Comparison of ENCODE assay signal across 24 cellular contexts in the genomic region with DNA sequence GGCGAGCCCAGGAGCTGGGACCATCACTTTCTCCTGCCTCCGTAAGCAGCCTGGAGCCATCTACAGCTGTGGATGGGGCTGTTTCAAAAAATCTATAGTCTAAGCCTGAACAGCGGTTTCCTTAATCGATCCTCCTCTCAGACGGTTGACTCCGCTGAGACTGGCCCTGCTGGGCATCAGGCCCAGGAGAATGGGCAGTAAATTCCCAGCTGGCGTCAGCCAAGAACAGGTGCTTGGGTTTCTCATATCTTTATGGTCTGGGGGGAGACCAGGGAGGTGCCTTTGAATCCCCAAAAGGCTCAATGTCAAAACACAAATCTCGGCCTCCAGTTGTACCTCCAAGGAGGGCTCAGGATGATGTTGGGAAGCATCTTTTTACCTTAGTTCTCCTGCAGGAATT. TPM values are rescaled to one million over a fixed set of nuclear protein-coding genes. Genes with fewer than 3 reads are reported as not detected.
"Had no signal": no experiment of that assay in that cellular context is flagged by ENCODE, and none has a peak within 500 bp of the region (broad histone marks: within the 10 kb centered on the region; RNA-seq: fewer than 3 reads in every experiment).

No MANE protein-coding gene starts in this region.

- ATAC-seq: activated T-cell treated with anti-CD3 and anti-CD28 coated beads, Interleukin-2, amount 50 U/mL, for 4 hours; T-helper 17 cell had no signal

- H3K27ac Mint-ChIP-seq: activated B cell treated with CpG ODN at 0.5 μM for 24 hours; activated CD4-positive, alpha-beta T cell treated with anti-CD3 and anti-CD28 coated beads, Interleukin-2, amount 10 ng/mL, durations not matched to agents 24 days and 14 days; activated naive CD4-positive, alpha-beta T cell treated with anti-CD3 and anti-CD28 coated beads for 36 hours; activated naive CD8-positive, alpha-beta T cell; T-helper 17 cell had no signal

- H3K27me3 ChIP-seq: brain microvascular endothelial cell, cardiac muscle cell had no signal

- H3K27me3 Mint-ChIP-seq: activated B cell treated with CpG ODN at 0.5 μM for 24 hours; activated CD4-positive, alpha-beta T cell treated with anti-CD3 and anti-CD28 coated beads, Interleukin-2, amount 10 ng/mL, durations not matched to agents 24 days and 14 days had no signal

- H3K27ac ChIP-seq: brain microvascular endothelial cell, cardiac muscle cell, PC-9 had no signal

- H3K36me3 ChIP-seq: brain microvascular endothelial cell, cardiac muscle cell had no signal

- H3K36me3 Mint-ChIP-seq: activated naive CD8-positive, alpha-beta T cell had no signal

- H3K4me1 Mint-ChIP-seq: activated B cell treated with CpG ODN at 0.5 μM for 24 hours; activated CD4-positive, alpha-beta T cell treated with anti-CD3 and anti-CD28 coated beads, Interleukin-2, amount 10 ng/mL, durations not matched to agents 24 days and 14 days; T-helper 17 cell had no signal

- H3K4me3 ChIP-seq: cardiac muscle cell, PC-9 had no signal

- DNase-seq: activated B cell treated with CpG ODN at 0.5 μM for 24 hours; activated CD4-positive, alpha-beta T cell treated with anti-CD3 and anti-CD28 coated beads for 1 hour; activated CD4-positive, alpha-beta T cell treated with anti-CD3 and anti-CD28 coated beads, Interleukin-2, amount 10 ng/mL, durations not matched to agents 24 days and 14 days; activated CD4-positive, alpha-beta T cell treated with anti-CD3 and anti-CD28 coated beads, Interleukin-2, amount 50 U/mL, for 48 hours; activated CD8-positive, alpha-beta memory T cell treated with anti-CD3 and anti-CD28 coated beads for 24 hours; activated gamma-delta T cell; activated naive CD4-positive, alpha-beta T cell treated with anti-CD3 and anti-CD28 coated beads for 36 hours; activated T-cell treated with anti-CD3 and anti-CD28 coated beads, Interleukin-2, amount 50 U/mL, for 4 hours; brain microvascular endothelial cell; IMR-90; Kasumi-1; KBM-7; NCI-H1436; NCI-H1694 treated with DMSO at 0.1 percent for 48 hours; NCI-H2029 treated with DMSO at 0.1 percent for 48 hours; NCI-H2171; NCI-H526 treated with DMSO at 0.1 percent for 48 hours; NCI-H82; PC-9; SHP77 treated with DMSO at 0.1 percent for 48 hours; T-helper 17 cell; T-helper 9 cell had no signal

- H3K9me3 Mint-ChIP-seq: activated B cell treated with CpG ODN at 0.5 μM for 24 hours; activated CD4-positive, alpha-beta T cell treated with anti-CD3 and anti-CD28 coated beads, Interleukin-2, amount 10 ng/mL, durations not matched to agents 24 days and 14 days; activated naive CD4-positive, alpha-beta T cell treated with anti-CD3 and anti-CD28 coated beads for 36 hours; activated T-cell treated with anti-CD3 and anti-CD28 coated beads, Interleukin-2, amount 50 U/mL, for 4 hours had no signal

- H3K4me3 Mint-ChIP-seq: activated B cell treated with CpG ODN at 0.5 μM for 24 hours; activated CD4-positive, alpha-beta T cell treated with anti-CD3 and anti-CD28 coated beads, Interleukin-2, amount 10 ng/mL, durations not matched to agents 24 days and 14 days; activated naive CD4-positive, alpha-beta T cell treated with anti-CD3 and anti-CD28 coated beads for 36 hours; activated naive CD8-positive, alpha-beta T cell; activated T-cell treated with anti-CD3 and anti-CD28 coated beads, Interleukin-2, amount 50 U/mL, for 4 hours; T-helper 17 cell had no signal

RNA-seq across cellular contexts. Expression of a gene that starts 44.8 kb away (rescaled TPM):
- total RNA-seq: activated B cell treated with CpG ODN at 0.5 μM for 24 hours; activated CD4-positive, alpha-beta T cell treated with anti-CD3 and anti-CD28 coated beads, Interleukin-2, amount 10 ng/mL, durations not matched to agents 24 days and 14 days; activated naive CD4-positive, alpha-beta T cell treated with anti-CD3 and anti-CD28 coated beads for 36 hours; IMR-90; PC-9 had no signal
- polyA plus RNA-seq: IMR-90 had no signal
